1 cellular context compared by ENCODE assay signal in the genomic region with DNA sequence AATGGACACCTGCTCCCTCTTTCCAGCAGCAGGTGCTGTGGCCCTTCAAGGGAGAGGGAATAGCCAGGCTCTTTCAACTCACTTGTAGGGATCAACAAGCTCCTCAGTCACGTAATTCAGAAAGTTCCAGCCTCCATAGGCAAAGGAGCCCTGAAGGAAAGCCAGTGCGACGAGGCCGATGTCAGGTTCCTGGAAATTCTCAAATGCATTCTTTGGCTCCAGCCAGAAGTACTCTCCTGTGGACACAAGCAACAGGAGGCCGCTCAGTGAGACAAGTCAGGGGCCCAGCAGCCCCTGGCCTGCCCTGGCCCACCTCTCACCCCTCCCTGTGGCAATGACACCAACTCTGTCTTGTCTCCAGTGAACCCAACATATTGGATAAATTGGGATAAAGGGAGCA.
TF ChIP-seq lines count a peak whose summit lies in the region.

No MANE protein-coding gene starts in this region.

TF ChIP-seq in H1, 55 proteins besides CTCF, POLR2A, EP300 and RAD21:
- no peak for TF ChIP-seq KDM5A (IDR thresholded peaks at IDR 0.05; ENCODE audit: low read length)
- TF ChIP-seq, protein P1, sequence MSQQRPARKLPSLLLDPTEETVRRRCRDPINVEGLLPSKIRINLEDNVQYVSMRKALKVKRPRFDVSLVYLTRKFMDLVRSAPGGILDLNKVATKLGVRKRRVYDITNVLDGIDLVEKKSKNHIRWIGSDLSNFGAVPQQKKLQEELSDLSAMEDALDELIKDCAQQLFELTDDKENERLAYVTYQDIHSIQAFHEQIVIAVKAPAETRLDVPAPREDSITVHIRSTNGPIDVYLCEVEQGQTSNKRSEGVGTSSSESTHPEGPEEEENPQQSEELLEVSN (IDR thresholded peaks at IDR 0.05): no peak
- no peak for TF ChIP-seq ATF3 (IDR thresholded peaks at IDR 0.05; ENCODE audit: insufficient read depth, low read depth, low read length)
- no peak for TF ChIP-seq SRF (IDR thresholded peaks at IDR 0.05; ENCODE audit: low read depth, low read length)
- TF ChIP-seq SUZ12 (IDR thresholded peaks at IDR 0.05; ENCODE audit: low read length): no peak
- no peak for TF ChIP-seq JUN (IDR thresholded peaks at IDR 0.05; ENCODE audit: low read depth, low read length)
- TF ChIP-seq TAF7 (optimal IDR thresholded peaks at IDR 0.05; ENCODE audit: borderline replicate concordance, low read depth, low read length): no peak
- no peak for TF ChIP-seq ASH2L (IDR thresholded peaks at IDR 0.05; ENCODE audit: low read length)
- no peak for TF ChIP-seq CTBP2 (IDR thresholded peaks at IDR 0.05; ENCODE audit: borderline replicate concordance, insufficient read depth, insufficient read length, low read length)
- TF ChIP-seq CHD2 (IDR thresholded peaks at IDR 0.05; ENCODE audit: low read length): no peak
